Comparison of ENCODE assay signal across 7 cellular contexts in the genomic region with DNA sequence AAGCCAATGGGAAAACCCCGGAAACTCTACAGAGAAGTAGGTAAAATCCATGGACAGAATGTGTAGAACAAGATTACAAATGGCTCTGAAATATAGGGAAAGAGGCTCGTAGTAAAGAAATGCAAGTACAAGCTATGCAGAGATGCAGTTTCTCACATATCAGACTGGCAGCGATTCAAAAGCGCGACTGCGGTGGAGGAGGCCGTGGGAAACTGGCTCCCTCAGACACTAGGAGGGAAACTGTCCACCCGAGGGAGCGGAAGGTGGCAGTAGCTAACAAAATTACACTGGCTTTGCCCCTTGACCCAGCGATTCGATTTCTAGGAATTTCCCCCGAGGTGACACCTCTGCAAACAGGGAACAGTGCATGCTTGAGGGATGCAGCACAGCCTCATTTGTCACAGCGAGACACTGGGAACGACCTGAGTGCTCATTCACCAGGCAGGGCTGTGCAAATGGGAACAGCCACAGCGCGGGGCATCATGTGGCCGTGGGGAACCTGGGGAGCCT.
DNase-seq lines count a peak whose midpoint lies in the region; ATAC-seq, FAIRE-seq and TF ChIP-seq lines count a peak whose summit lies in the region.
"Not testable (repeated sequence)": the region's sequence is repeated elsewhere in the genome, so short reads cannot be mapped to it uniquely, and the experiment has no call there.

No MANE protein-coding gene starts in this region.

- not testable (repeated sequence) for H3K4me3 Mint-ChIP-seq in glutamatergic neuron (ENCODE audit: unreplicated experiment)
- H3K4me3 Mint-ChIP-seq in nephron: peak overlapping the region in 1 of 3 experiments; percentile 21

- WGBS in pancreas, 2 donors: 10 to 16% methylated on average over 13 to 14 of the region's 17 CpGs
- WGBS in stomach, 5 donors: 24 to 43% (median 28%) methylated on average over 12 to 14 of the region's 17 CpGs; no CpG with 5 or more reads in 1 of the 5 donors

- ATAC-seq in pancreas: not testable (repeated sequence)

- not testable (repeated sequence) for H3K27ac Mint-ChIP-seq in glutamatergic neuron (ENCODE audit: unreplicated experiment)
- H3K27ac Mint-ChIP-seq in nephron: peak overlapping the region; percentile 25 to 79 (median 62)

- not testable (repeated sequence) for H3K4me1 ChIP-seq in pancreas, stomach

- not testable (repeated sequence) for H3K4me1 Mint-ChIP-seq in glutamatergic neuron (ENCODE audit: low read depth, unreplicated experiment); nephron

- not testable (repeated sequence) for TF ChIP-seq POLR2A in stomach (IDR thresholded peaks at IDR 0.05)

- TF ChIP-seq EP300 in stomach (IDR thresholded peaks at IDR 0.05): not testable (repeated sequence)

- H3K36me3 Mint-ChIP-seq in glutamatergic neuron (ENCODE audit: unreplicated experiment); nephron (ENCODE audit: low read depth): not testable (repeated sequence)

- not testable (repeated sequence) for H3K27ac ChIP-seq in brain microvascular endothelial cell, pancreas, stomach

- FAIRE-seq in pancreas (lab: Jason Lieb, UNC): not testable (repeated sequence)

- in situ Hi-C loops in brain microvascular endothelial cell (cut with HindIII; ENCODE audit: low pct_ligation_motif_present, low sequenced_read_pairs): not testable (repeated sequence)

- H3K9me3 Mint-ChIP-seq in glutamatergic neuron (ENCODE audit: unreplicated experiment); nephron: not testable (repeated sequence)

- not testable (repeated sequence) for H3K9me3 ChIP-seq in pancreas, stomach

- not testable (repeated sequence) for H3K36me3 ChIP-seq in H7 (replicated peaks; ENCODE audit: control insufficient read depth, insufficient read depth, low read length); brain microvascular endothelial cell (replicated peaks); pancreas; stomach

- H3K27me3 ChIP-seq in H7 (ENCODE audit: control insufficient read depth, insufficient read depth, low read length); brain microvascular endothelial cell (replicated peaks); pancreas; stomach: not testable (repeated sequence)

- H3K4me3 ChIP-seq in H7 (ENCODE audit: insufficient read depth, low read depth, low read length); brain microvascular endothelial cell (ENCODE audit: low read depth, low read length); pancreas; stomach: not testable (repeated sequence)

- not testable (repeated sequence) for TF ChIP-seq CTCF in brain microvascular endothelial cell (IDR thresholded peaks at IDR 0.05; ENCODE audit: low read depth, low read length, missing control alignments); glutamatergic neuron (IDR thresholded peaks at IDR 0.05; ENCODE audit: partially characterized antibody, unreplicated experiment); nephron (IDR thresholded peaks at IDR 0.05; ENCODE audit: unreplicated experiment in 3 of 3); pancreas (IDR thresholded peaks at IDR 0.05); stomach (IDR thresholded peaks at IDR 0.05)

- peak; percentile 14 for DNase-seq in H7
- peak; percentile 82 for DNase-seq in brain microvascular endothelial cell
- peak; percentile 17 for DNase-seq in glutamatergic neuron
- DNase-seq in kidney tubule cell (ENCODE audit: low spot score): peak; percentile 20
- peak; percentile 11 to 65 (median 32) for DNase-seq in pancreas
- peak; percentile 56 for DNase-seq in stomach

- intact Hi-C loops in pancreas (cut with DNase I); stomach (cut with DNase I; ENCODE audit: low total_unique reads): not testable (repeated sequence)

- H3K27me3 Mint-ChIP-seq in glutamatergic neuron (ENCODE audit: unreplicated experiment); nephron (ENCODE audit: low read depth): not testable (repeated sequence)

Comparison
In these comparisons a context has a peak if more than half of its experiments do, and no peak if none do; other contexts are left out.
1. DNase-seq: peak in every context shown above with its lines; median percentile 82 in brain microvascular endothelial cell; 56 in stomach; 32 in pancreas; 20 in kidney tubule cell; 17 in glutamatergic neuron; 14 in H7.